Comparison of ENCODE assay signal across 1 cellular context in the genomic region with DNA sequence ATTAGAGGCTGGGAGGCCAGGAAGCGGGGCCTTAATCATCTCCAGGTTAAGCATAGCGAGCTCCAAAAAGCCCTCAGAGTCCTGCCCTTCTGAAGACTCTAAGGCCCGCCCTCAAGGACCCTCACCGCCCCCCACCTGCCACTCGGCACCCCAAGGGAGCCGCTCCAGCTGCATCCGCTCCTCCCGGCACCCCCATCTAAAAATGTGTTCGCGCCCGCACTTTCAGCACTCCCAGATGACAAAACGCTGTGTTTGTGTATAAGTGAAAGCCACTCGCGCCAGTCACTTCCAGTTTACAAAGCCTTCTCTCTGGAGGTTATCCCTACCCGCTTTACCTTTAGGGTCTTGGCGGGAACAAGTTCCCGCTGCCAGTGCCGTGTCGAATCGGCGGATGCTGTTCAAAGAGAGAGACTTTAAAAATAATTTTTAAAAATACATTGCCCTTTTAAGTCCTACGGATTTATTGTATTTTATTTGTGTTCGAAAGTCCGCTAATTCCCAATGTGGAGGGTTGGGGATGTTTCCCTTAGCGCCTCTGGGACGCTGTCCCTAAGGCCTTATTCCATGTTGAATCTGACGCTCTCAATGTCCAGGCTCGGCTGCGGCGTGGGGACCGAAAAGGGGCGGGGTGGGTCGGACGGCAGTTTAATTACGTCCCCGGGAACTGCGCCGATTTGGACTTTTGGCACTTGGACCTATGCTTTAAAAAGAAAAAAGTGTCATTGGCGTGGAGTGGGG.
A peak's percentile ranks its signal among the peaks of the same experiment; 100 is the strongest.
TF ChIP-seq lines count a peak whose summit lies in the region.

DCLRE1A (minus strand) TSS at position 64 of the 738 bp plus-strand sequence. CDS start 900 bp downstream, outside the sequence.
A gene with protein sequence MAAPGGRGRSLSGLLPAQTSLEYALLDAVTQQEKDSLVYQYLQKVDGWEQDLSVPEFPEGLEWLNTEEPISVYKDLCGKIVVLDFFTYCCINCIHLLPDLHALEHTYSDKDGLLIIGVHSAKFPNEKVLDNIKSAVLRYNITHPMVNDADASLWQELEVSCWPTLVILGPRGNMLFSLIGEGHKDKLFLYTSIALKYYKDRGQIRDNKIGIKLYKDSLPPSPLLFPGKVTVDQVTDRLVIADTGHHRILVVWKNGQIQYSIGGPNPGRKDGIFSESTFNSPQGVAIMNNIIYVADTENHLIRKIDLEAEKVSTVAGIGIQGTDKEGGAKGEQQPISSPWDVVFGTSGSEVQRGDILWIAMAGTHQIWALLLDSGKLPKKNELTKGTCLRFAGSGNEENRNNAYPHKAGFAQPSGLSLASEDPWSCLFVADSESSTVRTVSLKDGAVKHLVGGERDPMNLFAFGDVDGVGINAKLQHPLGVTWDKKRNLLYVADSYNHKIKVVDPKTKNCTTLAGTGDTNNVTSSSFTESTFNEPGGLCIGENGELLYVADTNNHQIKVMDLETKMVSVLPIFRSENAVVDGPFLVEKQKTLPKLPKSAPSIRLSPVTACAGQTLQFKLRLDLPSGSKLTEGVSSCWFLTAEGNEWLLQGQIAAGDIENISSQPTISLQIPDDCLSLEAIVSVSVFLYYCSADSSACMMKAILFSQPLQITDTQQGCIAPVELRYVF (plus strand): TSS at position 643 of the 738 bp plus-strand sequence. CDS start 212 bp downstream, outside the sequence.

TF ChIP-seq in HEK293, 187 proteins besides CTCF, POLR2A, EP300 and RAD21 (continued from another document):
- TF ChIP-seq, protein P1, sequence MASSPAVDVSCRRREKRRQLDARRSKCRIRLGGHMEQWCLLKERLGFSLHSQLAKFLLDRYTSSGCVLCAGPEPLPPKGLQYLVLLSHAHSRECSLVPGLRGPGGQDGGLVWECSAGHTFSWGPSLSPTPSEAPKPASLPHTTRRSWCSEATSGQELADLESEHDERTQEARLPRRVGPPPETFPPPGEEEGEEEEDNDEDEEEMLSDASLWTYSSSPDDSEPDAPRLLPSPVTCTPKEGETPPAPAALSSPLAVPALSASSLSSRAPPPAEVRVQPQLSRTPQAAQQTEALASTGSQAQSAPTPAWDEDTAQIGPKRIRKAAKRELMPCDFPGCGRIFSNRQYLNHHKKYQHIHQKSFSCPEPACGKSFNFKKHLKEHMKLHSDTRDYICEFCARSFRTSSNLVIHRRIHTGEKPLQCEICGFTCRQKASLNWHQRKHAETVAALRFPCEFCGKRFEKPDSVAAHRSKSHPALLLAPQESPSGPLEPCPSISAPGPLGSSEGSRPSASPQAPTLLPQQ (tag by site-specific recombination; IDR thresholded peaks at IDR 0.05): peak; percentile 97
- TF ChIP-seq ZNF610 (tag by site-specific recombination; IDR thresholded peaks at IDR 0.05; ENCODE audit: borderline replicate concordance) (peak; percentile 73), ZEB2 (tag by site-specific recombination; IDR thresholded peaks at IDR 0.05) (peak; percentile 95; the same call in 1 of the 2 replicates), ZNF596 (tag by site-specific recombination; IDR thresholded peaks at IDR 0.05) (0 out of 2 replicates have a peak, but pooled peaks have one; percentile 5), ZNF623 (tag by site-specific recombination; IDR thresholded peaks at IDR 0.05) (no peak), ZNF510 (tag by site-specific recombination; IDR thresholded peaks at IDR 0.05; ENCODE audit: insufficient replicate concordance) (peak; percentile 23), GLIS1 (tag by site-specific recombination; IDR thresholded peaks at IDR 0.05) (peak; percentile 65), SCRT2 (tag by site-specific recombination; IDR thresholded peaks at IDR 0.05) (no peak), ZNF473 (tag by site-specific recombination; IDR thresholded peaks at IDR 0.05) (no peak), ZNF366 (tag by site-specific recombination; conservative IDR thresholded peaks at IDR 0.05) (peak; percentile 29), KLF7 (tag by site-specific recombination; IDR thresholded peaks at IDR 0.05; ENCODE audit: borderline replicate concordance) (no peak; the same call in 1 of the 2 replicates), IKZF3 (tag by site-specific recombination; IDR thresholded peaks at IDR 0.05) (no peak), ZBTB17 (tag by site-specific recombination; IDR thresholded peaks at IDR 0.05) (peak; percentile 72), ZNF488 (tag by site-specific recombination; IDR thresholded peaks at IDR 0.05) (no peak), ZBTB8A (tag by site-specific recombination; IDR thresholded peaks at IDR 0.05) (peak; percentile 99), ZFP37 (tag by site-specific recombination; IDR thresholded peaks at IDR 0.05) (no peak), ZNF571 (tag by site-specific recombination; IDR thresholded peaks at IDR 0.05) (no peak), ZNF324 (tag by site-specific recombination; IDR thresholded peaks at IDR 0.05) (no peak), ZNF521 (tag by site-specific recombination; IDR thresholded peaks at IDR 0.05) (no peak), YY1 (tag by site-specific recombination; IDR thresholded peaks at IDR 0.05) (no peak), ZNF121 (tag by site-specific recombination; IDR thresholded peaks at IDR 0.05) (no peak), ZNF624 (tag by site-specific recombination; IDR thresholded peaks at IDR 0.05) (no peak), ZNF169 (tag by site-specific recombination; IDR thresholded peaks at IDR 0.05) (no peak), ZNF174 (tag by site-specific recombination; IDR thresholded peaks at IDR 0.05) (0 out of 2 replicates have a peak, but pooled peaks have one; percentile 47), ZNF544 (tag by site-specific recombination; IDR thresholded peaks at IDR 0.05) (no peak), OVOL3 (tag by site-specific recombination; IDR thresholded peaks at IDR 0.05) (peak; percentile 19; the same call in 1 of the 2 replicates), ZNF211 (tag by site-specific recombination; IDR thresholded peaks at IDR 0.05; ENCODE audit: low read depth) (no peak), ZNF18 (tag by site-specific recombination; IDR thresholded peaks at IDR 0.05) (no peak), ZNF394 (tag by site-specific recombination; IDR thresholded peaks at IDR 0.05; ENCODE audit: borderline replicate concordance) (peak; percentile 86), MEIS1 (CRISPR knock-in tag; IDR thresholded peaks at IDR 0.05; ENCODE audit: borderline replicate concordance) (no peak), ZNF626 (tag by site-specific recombination; IDR thresholded peaks at IDR 0.05) (no peak), ZNF747 (tag by site-specific recombination; IDR thresholded peaks at IDR 0.05) (no peak), ZNF548 (tag by site-specific recombination; IDR thresholded peaks at IDR 0.05) (no peak), ZNF530 (tag by site-specific recombination; IDR thresholded peaks at IDR 0.05; ENCODE audit: low read depth) (no peak), FEZF1 (tag by site-specific recombination; IDR thresholded peaks at IDR 0.05) (no peak), ZNF639 (tag by site-specific recombination; IDR thresholded peaks at IDR 0.05) (peak; percentile 83), ZBTB49 (tag by site-specific recombination; IDR thresholded peaks at IDR 0.05; ENCODE audit: low read depth) (no peak), ZNF221 (tag by site-specific recombination; IDR thresholded peaks at IDR 0.05; ENCODE audit: borderline replicate concordance) (no peak), ZNF10 (tag by site-specific recombination; IDR thresholded peaks at IDR 0.05) (no peak)
- TF ChIP-seq, protein P2, sequence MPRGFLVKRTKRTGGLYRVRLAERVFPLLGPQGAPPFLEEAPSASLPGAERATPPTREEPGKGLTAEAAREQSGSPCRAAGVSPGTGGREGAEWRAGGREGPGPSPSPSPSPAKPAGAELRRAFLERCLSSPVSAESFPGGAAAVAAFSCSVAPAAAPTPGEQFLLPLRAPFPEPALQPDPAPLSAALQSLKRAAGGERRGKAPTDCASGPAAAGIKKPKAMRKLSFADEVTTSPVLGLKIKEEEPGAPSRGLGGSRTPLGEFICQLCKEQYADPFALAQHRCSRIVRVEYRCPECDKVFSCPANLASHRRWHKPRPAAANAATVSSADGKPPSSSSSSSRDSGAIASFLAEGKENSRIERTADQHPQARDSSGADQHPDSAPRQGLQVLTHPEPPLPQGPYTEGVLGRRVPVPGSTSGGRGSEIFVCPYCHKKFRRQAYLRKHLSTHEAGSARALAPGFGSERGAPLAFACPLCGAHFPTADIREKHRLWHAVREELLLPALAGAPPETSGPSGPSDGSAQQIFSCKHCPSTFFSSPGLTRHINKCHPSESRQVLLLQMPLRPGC (tag by site-specific recombination; IDR thresholded peaks at IDR 0.05): peak; percentile 21; the same call in 1 of the 2 replicates
- TF ChIP-seq, protein P3, sequence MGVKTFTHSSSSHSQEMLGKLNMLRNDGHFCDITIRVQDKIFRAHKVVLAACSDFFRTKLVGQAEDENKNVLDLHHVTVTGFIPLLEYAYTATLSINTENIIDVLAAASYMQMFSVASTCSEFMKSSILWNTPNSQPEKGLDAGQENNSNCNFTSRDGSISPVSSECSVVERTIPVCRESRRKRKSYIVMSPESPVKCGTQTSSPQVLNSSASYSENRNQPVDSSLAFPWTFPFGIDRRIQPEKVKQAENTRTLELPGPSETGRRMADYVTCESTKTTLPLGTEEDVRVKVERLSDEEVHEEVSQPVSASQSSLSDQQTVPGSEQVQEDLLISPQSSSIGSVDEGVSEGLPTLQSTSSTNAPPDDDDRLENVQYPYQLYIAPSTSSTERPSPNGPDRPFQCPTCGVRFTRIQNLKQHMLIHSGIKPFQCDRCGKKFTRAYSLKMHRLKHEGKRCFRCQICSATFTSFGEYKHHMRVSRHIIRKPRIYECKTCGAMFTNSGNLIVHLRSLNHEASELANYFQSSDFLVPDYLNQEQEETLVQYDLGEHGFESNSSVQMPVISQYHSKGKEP (tag by site-specific recombination; IDR thresholded peaks at IDR 0.05): 0 out of 2 replicates have a peak, but pooled peaks have one; percentile 4
- TF ChIP-seq, protein P4, sequence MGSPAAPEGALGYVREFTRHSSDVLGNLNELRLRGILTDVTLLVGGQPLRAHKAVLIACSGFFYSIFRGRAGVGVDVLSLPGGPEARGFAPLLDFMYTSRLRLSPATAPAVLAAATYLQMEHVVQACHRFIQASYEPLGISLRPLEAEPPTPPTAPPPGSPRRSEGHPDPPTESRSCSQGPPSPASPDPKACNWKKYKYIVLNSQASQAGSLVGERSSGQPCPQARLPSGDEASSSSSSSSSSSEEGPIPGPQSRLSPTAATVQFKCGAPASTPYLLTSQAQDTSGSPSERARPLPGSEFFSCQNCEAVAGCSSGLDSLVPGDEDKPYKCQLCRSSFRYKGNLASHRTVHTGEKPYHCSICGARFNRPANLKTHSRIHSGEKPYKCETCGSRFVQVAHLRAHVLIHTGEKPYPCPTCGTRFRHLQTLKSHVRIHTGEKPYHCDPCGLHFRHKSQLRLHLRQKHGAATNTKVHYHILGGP (tag by site-specific recombination; IDR thresholded peaks at IDR 0.05): no peak
